ENCODE assay signal across 22 cellular contexts in genomic region chr13:101639711-101640110, GRCh38.
"Had no signal": no experiment of that assay in that cellular context is flagged by ENCODE, and none has a peak within 500 bp of the region (broad histone marks: within the 10 kb centered on the region; RNA-seq: fewer than 3 reads in every experiment).

No MANE protein-coding gene starts in this region.

- H3K27ac Mint-ChIP-seq: activated CD4-positive, alpha-beta memory T cell treated with anti-CD3 and anti-CD28 coated beads, Interleukin-2, amount 10 ng/mL, durations not matched to agents 7 days and 5 days; activated naive CD8-positive, alpha-beta T cell treated with anti-CD3 and anti-CD28 coated beads for 36 hours; brain; dendritic cell treated with granulocyte-macrophage colony-stimulating factor and Interleukin-4, amounts not matched to agents 40 ng/mL and 50 ng/mL, for 4 days; naive B cell; neural progenitor cell; T-helper 17 cell; WTC11 had no signal

- H3K27me3 ChIP-seq: neural progenitor cell, pancreas, upper lobe of right lung had no signal

- H3K9me3 ChIP-seq: lower lobe of right lung, pancreas, thoracic aorta, upper lobe of right lung had no signal

- H2AFZ ChIP-seq: neural progenitor cell had no signal

- H3K27ac ChIP-seq: lower lobe of right lung, neural progenitor cell, pancreas, thoracic aorta, upper lobe of right lung had no signal

- H3K9ac ChIP-seq: neural progenitor cell had no signal

- H3K4me3 Mint-ChIP-seq: activated CD4-positive, alpha-beta memory T cell treated with anti-CD3 and anti-CD28 coated beads, Interleukin-2, amount 10 ng/mL, durations not matched to agents 7 days and 5 days; activated naive CD8-positive, alpha-beta T cell treated with anti-CD3 and anti-CD28 coated beads for 36 hours; brain; central memory CD8-positive, alpha-beta T cell; dendritic cell treated with granulocyte-macrophage colony-stimulating factor and Interleukin-4, amounts not matched to agents 40 ng/mL and 50 ng/mL, for 4 days; naive B cell; neural progenitor cell; T-helper 17 cell; WTC11 had no signal

- H3K4me3 ChIP-seq: lower lobe of right lung, neural progenitor cell, pancreas, thoracic aorta, upper lobe of right lung had no signal

- H3K4me1 ChIP-seq: lower lobe of right lung, neural progenitor cell, pancreas, upper lobe of right lung had no signal

- DNase-seq: activated CD4-positive, alpha-beta memory T cell treated with anti-CD3 and anti-CD28 coated beads, Interleukin-2, amount 10 ng/mL, durations not matched to agents 7 days and 5 days; activated CD4-positive, alpha-beta T cell treated with anti-CD3 and anti-CD28 coated beads for 4 hours; activated effector memory CD4-positive, alpha-beta T cell treated with anti-CD3 and anti-CD28 coated beads, Interleukin-2, amount 50 U/mL, for 16 hours; activated naive CD8-positive, alpha-beta T cell treated with anti-CD3 and anti-CD28 coated beads for 36 hours; activated T-cell treated with anti-CD3 and anti-CD28 coated beads, Interleukin-2, amount 50 U/mL, for 48 hours; amygdala; left colon; lower lobe of right lung; naive B cell; pancreas; stimulated activated CD4-positive, alpha-beta T cell treated with anti-CD3 and anti-CD28 coated beads, Interleukin-12 subunit alpha, Interleukin-12 subunit beta, amount 100 ng/mL, for 4 hours; stimulated activated CD4-positive, alpha-beta T cell treated with anti-CD3 and anti-CD28 coated beads, Interleukin-2, amount 100 ng/mL, for 24 hours; T-helper 17 cell; upper lobe of right lung had no signal

- ATAC-seq: left colon, lower lobe of right lung, pancreas, sciatic nerve, T-helper 17 cell, upper lobe of right lung, WTC11 had no signal

- H3K4me1 Mint-ChIP-seq: brain; central memory CD8-positive, alpha-beta T cell; naive B cell; neural progenitor cell; T-helper 17 cell; WTC11 had no signal

- H3K36me3 ChIP-seq: lower lobe of right lung, neural progenitor cell, pancreas, thoracic aorta, upper lobe of right lung had no signal

- H3K36me3 Mint-ChIP-seq: activated naive CD8-positive, alpha-beta T cell treated with anti-CD3 and anti-CD28 coated beads for 36 hours; brain; naive B cell; neural progenitor cell; WTC11 had no signal

- FAIRE-seq: pancreas, TTC549 had no signal

- H3K27me3 Mint-ChIP-seq: brain; dendritic cell treated with granulocyte-macrophage colony-stimulating factor and Interleukin-4, amounts not matched to agents 40 ng/mL and 50 ng/mL, for 4 days; naive B cell had no signal

- H3K4me2 ChIP-seq: neural progenitor cell had no signal

- H3K9me3 Mint-ChIP-seq: activated CD4-positive, alpha-beta memory T cell treated with anti-CD3 and anti-CD28 coated beads, Interleukin-2, amount 10 ng/mL, durations not matched to agents 7 days and 5 days; activated naive CD8-positive, alpha-beta T cell treated with anti-CD3 and anti-CD28 coated beads for 36 hours; central memory CD8-positive, alpha-beta T cell; neural progenitor cell had no signal
